1 cellular context compared by ENCODE assay signal in the genomic region with DNA sequence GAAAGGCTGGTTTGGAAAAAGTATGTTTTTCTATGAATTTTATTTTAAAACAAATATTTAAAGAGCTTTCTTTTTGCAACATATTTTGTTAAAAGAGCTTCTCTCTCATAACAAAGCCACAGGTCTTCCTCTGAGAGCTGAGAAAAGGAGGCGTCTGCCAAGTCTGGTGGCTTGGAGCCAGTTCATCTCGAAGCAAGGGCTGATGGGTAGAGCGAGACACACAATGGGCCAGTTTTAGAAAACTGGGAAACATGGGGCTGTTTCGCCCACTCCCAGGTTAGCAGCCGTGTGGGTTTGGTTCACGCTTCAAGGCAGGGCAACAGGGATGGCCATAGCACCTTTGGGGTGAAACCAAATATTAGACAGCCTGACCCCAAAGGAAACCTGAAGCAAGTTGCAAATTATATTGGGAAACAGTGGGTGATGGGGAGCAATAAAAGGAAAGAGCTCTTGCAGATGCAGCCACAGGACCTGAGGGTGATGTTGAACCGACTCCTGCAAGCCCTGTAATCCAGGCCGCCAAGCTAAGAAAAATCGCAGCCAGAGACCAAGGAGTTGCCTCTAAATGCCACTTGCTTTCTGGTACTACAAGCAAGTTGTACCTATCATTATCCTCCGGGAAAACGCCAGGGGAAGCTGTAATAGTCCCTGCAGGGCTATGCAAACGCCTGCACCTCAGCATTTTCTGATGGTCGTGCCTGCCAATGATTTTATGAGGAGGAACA.
TF ChIP-seq lines count a peak whose summit lies in the region.

No MANE protein-coding gene starts in this region.

TF ChIP-seq in IMR-90, 13 proteins besides CTCF, POLR2A, EP300 and RAD21 (continued from another document):
- TF ChIP-seq, protein P1, sequence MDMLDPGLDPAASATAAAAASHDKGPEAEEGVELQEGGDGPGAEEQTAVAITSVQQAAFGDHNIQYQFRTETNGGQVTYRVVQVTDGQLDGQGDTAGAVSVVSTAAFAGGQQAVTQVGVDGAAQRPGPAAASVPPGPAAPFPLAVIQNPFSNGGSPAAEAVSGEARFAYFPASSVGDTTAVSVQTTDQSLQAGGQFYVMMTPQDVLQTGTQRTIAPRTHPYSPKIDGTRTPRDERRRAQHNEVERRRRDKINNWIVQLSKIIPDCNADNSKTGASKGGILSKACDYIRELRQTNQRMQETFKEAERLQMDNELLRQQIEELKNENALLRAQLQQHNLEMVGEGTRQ (IDR thresholded peaks at IDR 0.05; ENCODE audit: low read depth, low read length), result no peak
- no peak for TF ChIP-seq RFX5 (IDR thresholded peaks at IDR 0.05; ENCODE audit: low read depth, low read length)
- TF ChIP-seq MAFK (IDR thresholded peaks at IDR 0.05; ENCODE audit: low read depth, low read length), result no peak
- no peak for TF ChIP-seq MAZ (IDR thresholded peaks at IDR 0.05; ENCODE audit: borderline replicate concordance, low read depth, low read length)
TF ChIP-seq in IMR-90: peak in this region for 0.
